In the genomic region with DNA sequence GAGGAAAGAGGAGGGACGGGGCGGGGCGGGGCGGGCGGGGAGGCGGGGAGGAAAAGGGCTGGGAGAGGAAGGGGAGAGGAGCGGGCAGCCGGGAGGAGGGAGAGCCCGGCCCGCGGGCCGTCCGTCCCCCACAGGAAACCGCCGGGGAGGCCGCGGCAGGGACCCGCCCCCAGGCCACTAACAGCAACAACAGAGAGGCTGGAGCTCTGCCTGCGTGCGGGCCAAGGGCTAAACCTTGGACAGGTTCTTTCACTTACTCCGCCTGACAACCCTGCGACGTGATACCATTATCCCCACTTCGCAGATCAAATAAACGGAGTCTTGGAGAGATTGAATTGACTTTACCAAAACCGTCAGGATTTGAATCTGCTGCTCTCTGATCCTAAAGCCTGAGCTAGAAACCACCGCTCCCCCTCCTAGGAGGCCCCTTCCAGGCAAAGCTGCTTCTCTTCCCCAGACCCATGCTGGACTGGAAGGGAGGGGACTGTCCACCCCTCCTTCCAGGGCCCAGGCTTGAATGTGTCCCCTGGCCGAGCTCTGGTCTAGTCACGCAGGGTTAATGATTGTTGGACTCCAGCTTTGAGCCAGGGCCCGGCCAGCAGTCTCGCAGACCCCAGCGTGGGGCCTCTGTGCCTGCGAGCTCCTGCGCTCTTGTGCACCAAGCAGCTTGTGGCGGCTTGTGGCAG, we compare ENCODE assay signal across 8 cellular contexts. TPM values are rescaled to one million over a fixed set of nuclear protein-coding genes. Genes with fewer than 3 reads are reported as not detected.
DNase-seq lines count a peak whose midpoint lies in the region; ATAC-seq and TF ChIP-seq lines count a peak whose summit lies in the region.

A gene with protein sequence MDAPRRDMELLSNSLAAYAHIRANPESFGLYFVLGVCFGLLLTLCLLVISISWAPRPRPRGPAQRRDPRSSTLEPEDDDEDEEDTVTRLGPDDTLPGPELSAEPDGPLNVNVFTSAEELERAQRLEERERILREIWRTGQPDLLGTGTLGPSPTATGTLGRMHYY (minus strand): TSS at position 10 of the 686 bp plus-strand sequence. CDS start 608 bp downstream, outside the sequence.

- peaks cover 11% of the 10 kb centered on the region; the same call in 1 of the 2 replicates for H3K79me2 ChIP-seq in HCT116 (ENCODE audit: insufficient read depth, low read length)

- TF ChIP-seq POLR2A in HCT116 (IDR thresholded peaks at IDR 0.05; ENCODE audit: borderline replicate concordance, extremely low read depth, insufficient read depth, insufficient read length) = no peak

- RAD21 ChIA-PET in HCT116 (lab: Charles Lee; ENCODE audit: low non-redundant PET in 1 of 2, low total read pairs in 2 of 2, uncharacterized antibody in 2 of 2, unreplicated experiment in 2 of 2) = no interaction called here

- no peaks in the 10 kb centered on the region for H3K9me3 ChIP-seq in Caco-2
- no peaks in the 10 kb centered on the region for H3K9me3 ChIP-seq in HCT116 (ENCODE audit: control insufficient read depth in 1 of 2, insufficient read depth in 1 of 2, low read depth in 1 of 2, low read length in 2 of 2)
- no peaks in the 10 kb centered on the region for H3K9me3 ChIP-seq in right atrium auricular region

- H3K9me2 ChIP-seq in HCT116 (ENCODE audit: insufficient read depth) = no peaks in the 10 kb centered on the region

- intact Hi-C loops in Caco-2 (cut with micrococcal nuclease; ENCODE audit: unreplicated experiment) = no loop called here
- intact Hi-C loops in HCT116 (cut with micrococcal nuclease) = no loop called here

- TF ChIP-seq CTCF in Caco-2 (IDR thresholded peaks at IDR 0.05; ENCODE audit: insufficient read depth in 1 of 2, low read depth in 1 of 2, low read length in 1 of 2, severe bottlenecking in 1 of 2, unreplicated experiment in 1 of 2) (no peak), HCT116 (IDR thresholded peaks at IDR 0.05 in 2 of 3, conservative IDR thresholded peaks at IDR 0.05 in 1 of 3; ENCODE audit: borderline replicate concordance in 1 of 3, insufficient read depth in 1 of 3, low read depth in 2 of 3, low read length in 2 of 3) (no peak), right atrium auricular region (IDR thresholded peaks at IDR 0.05) (no peak)

- no peaks in the 10 kb centered on the region for H4K20me1 ChIP-seq in HCT116 (ENCODE audit: insufficient read depth)

- no peak within 1 kb of the TSS for H3K27ac Mint-ChIP-seq in Caco-2 (ENCODE audit: unreplicated experiment)

- peak within 1 kb of the TSS; percentile 87 for H3K4me2 ChIP-seq in HCT116 (ENCODE audit: low read length)

- H3K36me3 ChIP-seq in Caco-2 (ENCODE audit: control insufficient read depth, insufficient read depth, low read length) = no peaks in the 10 kb centered on the region
- H3K36me3 ChIP-seq in HCT116 (ENCODE audit: control insufficient read depth in 1 of 2, insufficient read depth in 2 of 2, low read length in 2 of 2) = no peaks in the 10 kb centered on the region; a peak in 1 of 4 replicates
- H3K36me3 ChIP-seq in right atrium auricular region = no peaks in the 10 kb centered on the region
- no peaks in the 10 kb centered on the region for H3K36me3 ChIP-seq in rectal smooth muscle tissue (ENCODE audit: control insufficient read depth, insufficient read depth, low read length)

- H3K27me3 ChIP-seq in Caco-2 (replicated peaks; ENCODE audit: control insufficient read depth, insufficient read depth, low read length) (no peaks in the 10 kb centered on the region), HCT116 (ENCODE audit: insufficient read depth, low read length) (no peaks in the 10 kb centered on the region), right atrium auricular region (no peaks in the 10 kb centered on the region), rectal smooth muscle tissue (ENCODE audit: control insufficient read depth, insufficient read depth, low read length) (no peaks in the 10 kb centered on the region)

- POLR2A ChIA-PET in Caco-2 (lab: Charles Lee) = interaction anchor here (1.4 kb wide), 1 partner anchor 17 kb away, joined by 9 read pairs; a partner anchor contains a TSS
- POLR2A ChIA-PET in HCT116 (lab: Charles Lee) = interaction anchor here (0.5 to 3.3 kb wide), 4 partner anchors 63 to 950 kb away, joined by 3 to 12 read pairs (median 6); no protein-coding TSS in a partner anchor

- peak; percentile 39 for ATAC-seq in HCT116
- ATAC-seq in GM19455 (IDR thresholded peaks at IDR 0.05; ENCODE audit: unreplicated experiment) = no peak

- peak within 1 kb of the TSS; percentile 89 for H3K27ac ChIP-seq in HCT116 (ENCODE audit: low read depth, low read length)
- H3K27ac ChIP-seq in right atrium auricular region = peak within 1 kb of the TSS; percentile 85 to 94
- peak within 1 kb of the TSS; percentile 57 for H3K27ac ChIP-seq in rectal smooth muscle tissue (ENCODE audit: low read depth, low read length)

- H3K9me3 Mint-ChIP-seq in Caco-2 (ENCODE audit: unreplicated experiment) = no peaks in the 10 kb centered on the region

- no TSS peak for BruUV-seq in Caco-2 (replicated peaks; lab: Mats Ljungman, UMichigan)
- no TSS peak for BruUV-seq in HCT116 (replicated peaks; lab: Mats Ljungman, UMichigan)

- H3K4me3 ChIP-seq in Caco-2 (ENCODE audit: low read depth, low read length) = peak within 1 kb of the TSS; percentile 46
- H3K4me3 ChIP-seq in HCT116 (replicated peaks in 1 of 2; ENCODE audit: low read depth in 1 of 2, low read length in 2 of 2) = peak within 1 kb of the TSS; percentile 58 to 69
- peak within 1 kb of the TSS; percentile 66 to 74 for H3K4me3 ChIP-seq in right atrium auricular region
- H3K4me3 ChIP-seq in rectal smooth muscle tissue (ENCODE audit: low read length) = peak within 1 kb of the TSS; percentile 75

- peak within 1 kb of the TSS; percentile 66 for H3K4me3 Mint-ChIP-seq in Caco-2 (ENCODE audit: unreplicated experiment)

- H3K4me1 Mint-ChIP-seq in Caco-2 (ENCODE audit: low read depth, unreplicated experiment) = no peaks in the 10 kb centered on the region

- no peaks in the 10 kb centered on the region for H3K27me3 Mint-ChIP-seq in Caco-2 (ENCODE audit: insufficient read depth, unreplicated experiment)

- peaks cover 6% of the 10 kb centered on the region; the same call in 1 of the 2 replicates for H3K4me1 ChIP-seq in Caco-2
- peaks cover 24 to 67% of the 10 kb centered on the region in 2 experiments for H3K4me1 ChIP-seq in HCT116 (ENCODE audit: control insufficient read depth in 1 of 2, insufficient read depth in 2 of 2, low read length in 2 of 2)
- H3K4me1 ChIP-seq in right atrium auricular region = peaks cover 0 to 44% of the 10 kb centered on the region in 2 donors
- H3K4me1 ChIP-seq in rectal smooth muscle tissue (ENCODE audit: control insufficient read depth, insufficient read depth, low read length) = peaks cover 3% of the 10 kb centered on the region

- H3K9ac ChIP-seq in HCT116 (ENCODE audit: low read length) = peak within 1 kb of the TSS; percentile 76
- H3K9ac ChIP-seq in rectal smooth muscle tissue (ENCODE audit: low read length) = peak within 1 kb of the TSS; percentile 41

- peak; percentile 61 to 71 for DNase-seq in Caco-2
- no peak for DNase-seq in HCT116 (ENCODE audit: low read depth, low spot score)
- DNase-seq in RPMI8226 = peak; percentile 72
- DNase-seq in amniotic stem cell (lab: John Stamatoyannopoulos, UW) = peak; percentile 14
- DNase-seq in right atrium auricular region (ENCODE audit: low spot score) = peak; percentile 84
- no peak for DNase-seq in H4 (ENCODE audit: low spot score)

- peaks cover 6% of the 10 kb centered on the region for H3K36me3 Mint-ChIP-seq in Caco-2 (ENCODE audit: insufficient read depth, unreplicated experiment)

- TF ChIP-seq RAD21 in HCT116 (IDR thresholded peaks at IDR 0.05; ENCODE audit: low read depth) = no peak

- H2AFZ ChIP-seq in HCT116 (ENCODE audit: low read depth, low read length, poor library complexity, severe bottlenecking) = no peak within 1 kb of the TSS

- CTCF ChIA-PET in Caco-2 (lab: Charles Lee) = interaction anchor here (1.0 kb wide), 1 partner anchor 46 kb away, joined by 3 read pairs; no protein-coding TSS in a partner anchor
- CTCF ChIA-PET in HCT116 (lab: Charles Lee) = interaction anchor here (1.0 to 1.7 kb wide), 3 partner anchors 23 to 174 kb away, joined by 3 to 7 read pairs (median 5); a partner anchor contains a TSS

TF ChIP-seq in HCT116, 20 proteins besides CTCF, POLR2A, EP300 and RAD21:
- TF ChIP-seq YY1 (IDR thresholded peaks at IDR 0.05; ENCODE audit: extremely low read depth, insufficient replicate concordance, low read depth, low read length) (no peak), ZFX (IDR thresholded peaks at IDR 0.05) (0 out of 2 replicates have a peak, but pooled peaks have one; percentile 13)

RNA-seq across cellular contexts. Expression of the gene that starts here (rescaled TPM):
- 4.1 and 5.5 TPM in 2 replicates for total RNA-seq in Caco-2 (2022)
- 25.1 TPM for total RNA-seq in HCT116 (2021; ENCODE audit: unreplicated experiment)
- 31.1 and 33.3 TPM in 2 replicates for polyA plus RNA-seq in HCT116 (2012)
- 10 to 100 TPM; 24.6 to 45.8 TPM for total RNA-seq in right atrium auricular region
- 2.5 and 4.2 TPM in 2 replicates for total RNA-seq in H4 (2014; rRNA removed; shearing (Covaris generic))

Comparison
In these comparisons a context has a peak if more than half of its experiments do, and no peak if none do; other contexts are left out.
1. DNase-seq: peak in Caco-2 (2 of 2), RPMI8226 (single experiment), amniotic stem cell (single experiment) and right atrium auricular region (single experiment); none in HCT116 (single experiment) and H4 (single experiment).
2. Peak in every context shown above with its lines, with median percentiles within 50 percentile points of each other: H3K4me3 ChIP-seq and H3K27ac ChIP-seq.